26 cellular contexts compared by ENCODE assay signal in genomic region chr11:128310005-128310404, GRCh38.
DNase-seq lines count a peak whose midpoint lies in the region; ATAC-seq and TF ChIP-seq lines count a peak whose summit lies in the region.
"Had no signal": no experiment of that assay in that cellular context is flagged by ENCODE, and none has a peak within 500 bp of the region (broad histone marks: within the 10 kb centered on the region; RNA-seq: fewer than 3 reads in every experiment).

No MANE protein-coding gene starts in this region.

- H3K36me3 Mint-ChIP-seq in activated CD4-positive, alpha-beta T cell treated with anti-CD3 and anti-CD28 coated beads, Interleukin-2, amount 10 ng/mL, durations not matched to agents 7 days and 5 days (ENCODE audit: low read depth) = peaks cover 59% of the 10 kb centered on the region
- H3K36me3 Mint-ChIP-seq in CD4-positive, alpha-beta memory T cell = peaks cover 11 to 27% of the 10 kb centered on the region in 2 donors
- H3K36me3 Mint-ChIP-seq in activated CD8-positive, alpha-beta T cell treated with anti-CD3 and anti-CD28 coated beads, Interleukin-2, amount 10 ng/mL, durations not matched to agents 7 days and 5 days (ENCODE audit: low read depth) = peaks cover 41% of the 10 kb centered on the region
- peaks cover 0 to 18% (median 13%) of the 10 kb centered on the region in 3 donors for H3K36me3 Mint-ChIP-seq in naive thymus-derived CD8-positive, alpha-beta T cell
- no peaks in the 10 kb centered on the region for H3K36me3 Mint-ChIP-seq in osteocyte (ENCODE audit: unreplicated experiment)

- H3K27me3 ChIP-seq in CD4-positive, alpha-beta memory T cell (ENCODE audit: insufficient read depth, low read length) = no peaks in the 10 kb centered on the region
- H3K27me3 ChIP-seq: right lobe of liver, stomach, tibial artery had no signal

- intact Hi-C loops in CD4-positive, alpha-beta memory T cell (cut with micrococcal nuclease) = no loop called here
- intact Hi-C loops in left colon (cut with DNase I, micrococcal nuclease) = no loop called here

- POLR2A ChIA-PET in activated CD4-positive, alpha-beta T cell treated with anti-CD3 and anti-CD28 coated beads, Interleukin-2, amount 10 ng/mL, durations not matched to agents 7 days and 5 days (lab: Charles Lee) = no interaction called here
- POLR2A ChIA-PET in CD4-positive, alpha-beta memory T cell (lab: Charles Lee; ENCODE audit: partially characterized antibody) = interaction anchor here (1.0 to 21.6 kb wide), 4 partner anchors 12 to 196 kb away, joined by 3 to 541 read pairs (median 94); no protein-coding TSS in a partner anchor
- POLR2A ChIA-PET in activated CD8-positive, alpha-beta T cell treated with anti-CD3 and anti-CD28 coated beads, Interleukin-2, amount 10 ng/mL, durations not matched to agents 7 days and 5 days (lab: Charles Lee) = interaction anchor here (0.8 to 1.8 kb wide), 4 partner anchors 8 to 213 kb away, joined by 3 to 13 read pairs (median 4); no protein-coding TSS in a partner anchor
- POLR2A ChIA-PET in naive thymus-derived CD8-positive, alpha-beta T cell (lab: Charles Lee) = interaction anchor here (1.0 to 3.1 kb wide), 6 partner anchors 8 to 149 kb away, joined by 4 to 11 read pairs (median 8); no protein-coding TSS in a partner anchor

- peaks cover 0 to 15% of the 10 kb centered on the region in 2 donors for H3K9me3 ChIP-seq in CD4-positive, alpha-beta memory T cell (ENCODE audit: control insufficient read depth in 1 of 2, low read length in 2 of 2)
- H3K9me3 ChIP-seq: A549, right lobe of liver had no signal

- peaks cover 79% of the 10 kb centered on the region for H3K4me1 ChIP-seq in CD4-positive, alpha-beta memory T cell (ENCODE audit: insufficient read depth, low read length)
- H3K4me1 ChIP-seq: A549, right lobe of liver, stomach, tibial artery had no signal

- H3K36me3 ChIP-seq in CD4-positive, alpha-beta memory T cell (ENCODE audit: insufficient read depth, low read length) = no peaks in the 10 kb centered on the region
- H3K36me3 ChIP-seq: right lobe of liver, stomach, tibial artery had no signal

- H3K27ac Mint-ChIP-seq in activated CD4-positive, alpha-beta T cell treated with anti-CD3 and anti-CD28 coated beads, Interleukin-2, amount 10 ng/mL, durations not matched to agents 7 days and 5 days = peak overlapping the region; percentile 60
- peak overlapping the region; percentile 7 to 89 (median 75) for H3K27ac Mint-ChIP-seq in CD4-positive, alpha-beta memory T cell
- peak overlapping the region; percentile 37 for H3K27ac Mint-ChIP-seq in activated CD8-positive, alpha-beta T cell treated with anti-CD3 and anti-CD28 coated beads, Interleukin-2, amount 10 ng/mL, durations not matched to agents 7 days and 5 days
- peak overlapping the region; percentile 84 to 99 (median 95) for H3K27ac Mint-ChIP-seq in naive thymus-derived CD8-positive, alpha-beta T cell
- no peak overlapping the region for H3K27ac Mint-ChIP-seq in osteocyte (ENCODE audit: unreplicated experiment)
- H3K27ac Mint-ChIP-seq: dendritic cell treated with granulocyte-macrophage colony-stimulating factor and Interleukin-4, amounts not matched to agents 40 ng/mL and 50 ng/mL, for 4 days had no signal

- no peak overlapping the region for H3K4me3 Mint-ChIP-seq in activated CD4-positive, alpha-beta T cell treated with anti-CD3 and anti-CD28 coated beads, Interleukin-2, amount 10 ng/mL, durations not matched to agents 7 days and 5 days
- peak overlapping the region in 3 of 8 donors; percentile 20 to 55 (median 43) for H3K4me3 Mint-ChIP-seq in CD4-positive, alpha-beta memory T cell
- H3K4me3 Mint-ChIP-seq in activated CD8-positive, alpha-beta T cell treated with anti-CD3 and anti-CD28 coated beads, Interleukin-2, amount 10 ng/mL, durations not matched to agents 7 days and 5 days = no peak overlapping the region
- H3K4me3 Mint-ChIP-seq in naive thymus-derived CD8-positive, alpha-beta T cell = peak overlapping the region in 8 of 10 donors; percentile 50 to 73 (median 55)
- H3K4me3 Mint-ChIP-seq in osteocyte (ENCODE audit: unreplicated experiment) = no peak overlapping the region
- H3K4me3 Mint-ChIP-seq: dendritic cell treated with granulocyte-macrophage colony-stimulating factor and Interleukin-4, amounts not matched to agents 40 ng/mL and 50 ng/mL, for 4 days; immature natural killer cell had no signal

- no peak for TF ChIP-seq CTCF in osteocyte (IDR thresholded peaks at IDR 0.05)

- CTCF ChIA-PET in activated CD4-positive, alpha-beta T cell treated with anti-CD3 and anti-CD28 coated beads, Interleukin-2, amount 10 ng/mL, durations not matched to agents 7 days and 5 days (lab: Charles Lee) = interaction anchor here (1.0 to 3.8 kb wide), 4 partner anchors 8 to 254 kb away, joined by 3 to 16 read pairs (median 5); no protein-coding TSS in a partner anchor
- CTCF ChIA-PET in CD4-positive, alpha-beta memory T cell (lab: Charles Lee; ENCODE audit: partially characterized antibody) = interaction anchor here (0.7 to 1.2 kb wide), 2 partner anchors 8 to 13 kb away, joined by 5 to 6 read pairs; no protein-coding TSS in a partner anchor
- CTCF ChIA-PET in activated CD8-positive, alpha-beta T cell treated with anti-CD3 and anti-CD28 coated beads, Interleukin-2, amount 10 ng/mL, durations not matched to agents 7 days and 5 days (lab: Charles Lee) = interaction anchor here (1.5 to 5.0 kb wide), 3 partner anchors 8 to 138 kb away, joined by 3 to 30 read pairs (median 16); no protein-coding TSS in a partner anchor

- H3K4me3 ChIP-seq in CD4-positive, alpha-beta memory T cell (ENCODE audit: low read length in 2 of 2) = no peak overlapping the region
- H3K4me3 ChIP-seq: A549, right lobe of liver, stomach, tibial artery had no signal

- no peak overlapping the region for H3K27ac ChIP-seq in CD4-positive, alpha-beta memory T cell (ENCODE audit: low read depth, low read length)
- H3K27ac ChIP-seq: A549, right lobe of liver, RWPE1, stomach, tibial artery had no signal

- H3K9me3 Mint-ChIP-seq in activated CD4-positive, alpha-beta T cell treated with anti-CD3 and anti-CD28 coated beads, Interleukin-2, amount 10 ng/mL, durations not matched to agents 7 days and 5 days = peaks cover 34% of the 10 kb centered on the region
- peaks cover 2 to 20% (median 16%) of the 10 kb centered on the region in 8 donors for H3K9me3 Mint-ChIP-seq in CD4-positive, alpha-beta memory T cell
- H3K9me3 Mint-ChIP-seq in activated CD8-positive, alpha-beta T cell treated with anti-CD3 and anti-CD28 coated beads, Interleukin-2, amount 10 ng/mL, durations not matched to agents 7 days and 5 days (ENCODE audit: insufficient read depth) = peaks cover 8% of the 10 kb centered on the region
- peaks cover 0 to 24% (median 17%) of the 10 kb centered on the region in 9 donors for H3K9me3 Mint-ChIP-seq in naive thymus-derived CD8-positive, alpha-beta T cell
- peaks cover 10% of the 10 kb centered on the region for H3K9me3 Mint-ChIP-seq in osteocyte (ENCODE audit: unreplicated experiment)

- H3K27me3 Mint-ChIP-seq in activated CD4-positive, alpha-beta T cell treated with anti-CD3 and anti-CD28 coated beads, Interleukin-2, amount 10 ng/mL, durations not matched to agents 7 days and 5 days = no peaks in the 10 kb centered on the region
- no peaks in the 10 kb centered on the region for H3K27me3 Mint-ChIP-seq in CD4-positive, alpha-beta memory T cell
- no peaks in the 10 kb centered on the region for H3K27me3 Mint-ChIP-seq in activated CD8-positive, alpha-beta T cell treated with anti-CD3 and anti-CD28 coated beads, Interleukin-2, amount 10 ng/mL, durations not matched to agents 7 days and 5 days (ENCODE audit: low read depth)
- no peaks in the 10 kb centered on the region for H3K27me3 Mint-ChIP-seq in naive thymus-derived CD8-positive, alpha-beta T cell
- H3K27me3 Mint-ChIP-seq in osteocyte (ENCODE audit: unreplicated experiment) = no peaks in the 10 kb centered on the region
- H3K27me3 Mint-ChIP-seq: dendritic cell treated with granulocyte-macrophage colony-stimulating factor and Interleukin-4, amounts not matched to agents 40 ng/mL and 50 ng/mL, for 4 days had no signal

- ATAC-seq in activated CD8-positive, alpha-beta T cell treated with anti-CD3 and anti-CD28 coated beads, Interleukin-2, amount 10 ng/mL, durations not matched to agents 7 days and 5 days = no peak
- no peak for ATAC-seq in naive thymus-derived CD8-positive, alpha-beta T cell
- ATAC-seq in left colon = no peak
- ATAC-seq: A549, HepG2, right lobe of liver had no signal

- no peak for DNase-seq in activated CD4-positive, alpha-beta T cell treated with anti-CD3 and anti-CD28 coated beads, Interleukin-2, amount 10 ng/mL, durations not matched to agents 7 days and 5 days
- DNase-seq in activated CD4-positive, alpha-beta T cell treated with anti-CD3 and anti-CD28 coated beads for 4 hours = no peak
- no peak for DNase-seq in CD4-positive, alpha-beta memory T cell
- DNase-seq in activated CD8-positive, alpha-beta T cell treated with anti-CD3 and anti-CD28 coated beads, Interleukin-2, amount 10 ng/mL, durations not matched to agents 7 days and 5 days = no peak
- no peak for DNase-seq in naive thymus-derived CD8-positive, alpha-beta T cell
- DNase-seq in left colon (no peak), osteocyte (ENCODE audit: extremely low spot score, unreplicated experiment) (no peak), HPDE6-E6E7 (ENCODE audit: extremely low spot score) (no peak)
- DNase-seq: activated naive CD4-positive, alpha-beta T cell treated with anti-CD3 and anti-CD28 coated beads, Interleukin-2, amount 50 U/mL, for 16 hours; AML-193; caudate nucleus; hippocampal formation; immature natural killer cell; Kasumi-1; MV-4-11; NCI-H1436 treated with DMSO at 0.1 percent for 48 hours; NCI-H2107; NCI-H446; right lobe of liver; stimulated activated CD4-positive, alpha-beta T cell treated with anti-CD3 and anti-CD28 coated beads, Interleukin-15, amount 100 ng/mL, for 24 hours; stomach; tibial artery had no signal

- peaks cover 73% of the 10 kb centered on the region for H3K4me1 Mint-ChIP-seq in activated CD4-positive, alpha-beta T cell treated with anti-CD3 and anti-CD28 coated beads, Interleukin-2, amount 10 ng/mL, durations not matched to agents 7 days and 5 days
- H3K4me1 Mint-ChIP-seq in CD4-positive, alpha-beta memory T cell = peaks cover 57 to 88% (median 75%) of the 10 kb centered on the region in 4 donors
- H3K4me1 Mint-ChIP-seq in activated CD8-positive, alpha-beta T cell treated with anti-CD3 and anti-CD28 coated beads, Interleukin-2, amount 10 ng/mL, durations not matched to agents 7 days and 5 days (ENCODE audit: low read depth) = peaks cover 78% of the 10 kb centered on the region
- H3K4me1 Mint-ChIP-seq in naive thymus-derived CD8-positive, alpha-beta T cell = peaks cover 38 to 89% (median 83%) of the 10 kb centered on the region in 4 donors
- peaks cover 18% of the 10 kb centered on the region for H3K4me1 Mint-ChIP-seq in osteocyte (ENCODE audit: unreplicated experiment)

Comparison
In these comparisons a context has a peak if more than half of its experiments do, and no peak if none do; other contexts are left out.
1. H3K4me3 Mint-ChIP-seq: peak in naive thymus-derived CD8-positive, alpha-beta T cell (8 of 10); none in activated CD4-positive, alpha-beta T cell treated with anti-CD3 and anti-CD28 coated beads, Interleukin-2, amount 10 ng/mL, durations not matched to agents 7 days and 5 days (single experiment), activated CD8-positive, alpha-beta T cell treated with anti-CD3 and anti-CD28 coated beads, Interleukin-2, amount 10 ng/mL, durations not matched to agents 7 days and 5 days (single experiment) and osteocyte (single experiment).